30 cellular contexts compared by ENCODE assay signal in genomic region chr6:25874118-25874517, GRCh38. TPM values are rescaled to one million over a fixed set of nuclear protein-coding genes. Genes with fewer than 3 reads are reported as not detected.
DNase-seq lines count a peak whose midpoint lies in the region; ATAC-seq and TF ChIP-seq lines count a peak whose summit lies in the region.
"Had no signal": no experiment of that assay in that cellular context is flagged by ENCODE, and none has a peak within 500 bp of the region (broad histone marks: within the 10 kb centered on the region; RNA-seq: fewer than 3 reads in every experiment).

SLC17A3 (minus strand) TSS chr6:25874243; CDS start chr6:25868387, 5,856 bp downstream.

- DNase-seq in activated naive CD8-positive, alpha-beta T cell treated with anti-CD3 and anti-CD28 coated beads, Interleukin-2, amount 10 ng/mL, durations not matched to agents 7 days and 5 days, result no peak
- DNase-seq in activated naive CD8-positive, alpha-beta T cell treated with anti-CD3 and anti-CD28 coated beads for 36 hours, result no peak
- DNase-seq in left lobe of liver (ENCODE audit: low spot score) (no peak), chondrocyte (ENCODE audit: low spot score) (no peak)
- DNase-seq in activated CD8-positive, alpha-beta memory T cell treated with anti-CD3 and anti-CD28 coated beads, Interleukin-2, amount 50 U/mL, for 48 hours, result no peak
- DNase-seq: activated CD4-positive, alpha-beta T cell treated with anti-CD3 and anti-CD28 coated beads for 4 hours; DMS79; HCEC 1CT; hypothalamus; immature natural killer cell; left lung; naive B cell; NCI-H1436 treated with DMSO at 0.1 percent for 48 hours; NCI-H226; NCI-H69; nucleus accumbens; SHP77 treated with DMSO at 0.1 percent for 48 hours; stimulated activated CD8-positive, alpha-beta memory T cell treated with anti-CD3 and anti-CD28 coated beads, Interleukin-4, amount 100 ng/mL, for 48 hours; stimulated activated naive CD8-positive, alpha-beta T cell treated with anti-CD3 and anti-CD28 coated beads, Interleukin-15, amount 100 ng/mL, for 72 hours; T1000; uterus; WERI-Rb-1 had no signal

- no peak for TF ChIP-seq CTCF in chondrocyte (IDR thresholded peaks at IDR 0.05)

- peaks cover 1% of the 10 kb centered on the region for H3K36me3 Mint-ChIP-seq in activated naive CD8-positive, alpha-beta T cell treated with anti-CD3 and anti-CD28 coated beads, Interleukin-2, amount 10 ng/mL, durations not matched to agents 7 days and 5 days
- H3K36me3 Mint-ChIP-seq in activated naive CD8-positive, alpha-beta T cell treated with anti-CD3 and anti-CD28 coated beads for 36 hours, result no peaks in the 10 kb centered on the region
- no peaks in the 10 kb centered on the region for H3K36me3 Mint-ChIP-seq in activated T-helper 17 cell treated with anti-CD3 and anti-CD28 coated beads, Interleukin-2, amount 50 U/mL, for 72 hours (ENCODE audit: low read depth)
- no peaks in the 10 kb centered on the region for H3K36me3 Mint-ChIP-seq in stimulated activated memory B cell treated with anti-CD40 and anti-IgM and Interleukin-4, amounts not matched to agents 10 μg/mL and 1 μg/mL and 100 μg/mL, for 72 hours
- H3K36me3 Mint-ChIP-seq in chondrocyte (ENCODE audit: low read depth), result no peaks in the 10 kb centered on the region
- H3K36me3 Mint-ChIP-seq: activated naive CD4-positive, alpha-beta T cell treated with anti-CD3 and anti-CD28 coated beads, Interleukin-2, amount 50 U/mL, for 24 hours; immature natural killer cell; naive B cell had no signal

- peak within 1 kb of the TSS; percentile 17 for H3K27ac Mint-ChIP-seq in activated naive CD8-positive, alpha-beta T cell treated with anti-CD3 and anti-CD28 coated beads, Interleukin-2, amount 10 ng/mL, durations not matched to agents 7 days and 5 days
- H3K27ac Mint-ChIP-seq in activated naive CD8-positive, alpha-beta T cell treated with anti-CD3 and anti-CD28 coated beads for 36 hours, result no peak within 1 kb of the TSS
- no peak within 1 kb of the TSS for H3K27ac Mint-ChIP-seq in activated T-helper 17 cell treated with anti-CD3 and anti-CD28 coated beads, Interleukin-2, amount 50 U/mL, for 72 hours
- H3K27ac Mint-ChIP-seq in stimulated activated memory B cell treated with anti-CD40 and anti-IgM and Interleukin-4, amounts not matched to agents 10 μg/mL and 1 μg/mL and 100 μg/mL, for 72 hours, result no peak within 1 kb of the TSS
- no peak within 1 kb of the TSS for H3K27ac Mint-ChIP-seq in chondrocyte (ENCODE audit: unreplicated experiment)
- H3K27ac Mint-ChIP-seq: activated naive CD4-positive, alpha-beta T cell treated with anti-CD3 and anti-CD28 coated beads, Interleukin-2, amount 50 U/mL, for 24 hours; progenitor cell of endocrine pancreas had no signal

- no peak for ATAC-seq in activated naive CD8-positive, alpha-beta T cell treated with anti-CD3 and anti-CD28 coated beads, Interleukin-2, amount 10 ng/mL, durations not matched to agents 7 days and 5 days (ENCODE audit: low read depth)
- ATAC-seq in activated T-helper 17 cell treated with anti-CD3 and anti-CD28 coated beads, Interleukin-2, amount 50 U/mL, for 72 hours (replicated peaks), result no peak
- peak; percentile 61 for ATAC-seq in left lobe of liver
- no peak for ATAC-seq in stimulated activated memory B cell treated with anti-CD40 and anti-IgM and Interleukin-4, amounts not matched to agents 10 μg/mL and 1 μg/mL and 100 μg/mL, for 72 hours
- ATAC-seq: left lung, Panc1, sciatic nerve had no signal

- peaks cover 25% of the 10 kb centered on the region for H3K4me1 Mint-ChIP-seq in activated naive CD8-positive, alpha-beta T cell treated with anti-CD3 and anti-CD28 coated beads, Interleukin-2, amount 10 ng/mL, durations not matched to agents 7 days and 5 days
- peaks cover 9% of the 10 kb centered on the region for H3K4me1 Mint-ChIP-seq in activated naive CD8-positive, alpha-beta T cell treated with anti-CD3 and anti-CD28 coated beads for 36 hours
- H3K4me1 Mint-ChIP-seq in activated T-helper 17 cell treated with anti-CD3 and anti-CD28 coated beads, Interleukin-2, amount 50 U/mL, for 72 hours, result peaks cover 14% of the 10 kb centered on the region
- peaks cover 7% of the 10 kb centered on the region for H3K4me1 Mint-ChIP-seq in stimulated activated memory B cell treated with anti-CD40 and anti-IgM and Interleukin-4, amounts not matched to agents 10 μg/mL and 1 μg/mL and 100 μg/mL, for 72 hours
- no peaks in the 10 kb centered on the region for H3K4me1 Mint-ChIP-seq in chondrocyte (ENCODE audit: low read depth)

- H3K9me3 Mint-ChIP-seq in activated naive CD8-positive, alpha-beta T cell treated with anti-CD3 and anti-CD28 coated beads, Interleukin-2, amount 10 ng/mL, durations not matched to agents 7 days and 5 days, result no peaks in the 10 kb centered on the region
- H3K9me3 Mint-ChIP-seq in activated naive CD8-positive, alpha-beta T cell treated with anti-CD3 and anti-CD28 coated beads for 36 hours, result no peaks in the 10 kb centered on the region
- no peaks in the 10 kb centered on the region for H3K9me3 Mint-ChIP-seq in activated T-helper 17 cell treated with anti-CD3 and anti-CD28 coated beads, Interleukin-2, amount 50 U/mL, for 72 hours
- H3K9me3 Mint-ChIP-seq in stimulated activated memory B cell treated with anti-CD40 and anti-IgM and Interleukin-4, amounts not matched to agents 10 μg/mL and 1 μg/mL and 100 μg/mL, for 72 hours, result no peaks in the 10 kb centered on the region
- peaks cover 3% of the 10 kb centered on the region for H3K9me3 Mint-ChIP-seq in chondrocyte (ENCODE audit: low read depth)
- H3K9me3 Mint-ChIP-seq: activated naive CD4-positive, alpha-beta T cell treated with anti-CD3 and anti-CD28 coated beads, Interleukin-2, amount 50 U/mL, for 24 hours; immature natural killer cell; stimulated activated naive CD8-positive, alpha-beta T cell treated with anti-CD3 and anti-CD28 coated beads, Interleukin-15, amount 100 ng/mL, for 72 hours had no signal

- peak within 1 kb of the TSS; percentile 57 for H3K4me3 Mint-ChIP-seq in activated naive CD8-positive, alpha-beta T cell treated with anti-CD3 and anti-CD28 coated beads, Interleukin-2, amount 10 ng/mL, durations not matched to agents 7 days and 5 days
- no peak within 1 kb of the TSS for H3K4me3 Mint-ChIP-seq in activated naive CD8-positive, alpha-beta T cell treated with anti-CD3 and anti-CD28 coated beads for 36 hours
- H3K4me3 Mint-ChIP-seq in activated T-helper 17 cell treated with anti-CD3 and anti-CD28 coated beads, Interleukin-2, amount 50 U/mL, for 72 hours, result peak within 1 kb of the TSS; percentile 3
- no peak within 1 kb of the TSS for H3K4me3 Mint-ChIP-seq in stimulated activated memory B cell treated with anti-CD40 and anti-IgM and Interleukin-4, amounts not matched to agents 10 μg/mL and 1 μg/mL and 100 μg/mL, for 72 hours
- no peak within 1 kb of the TSS for H3K4me3 Mint-ChIP-seq in chondrocyte (ENCODE audit: unreplicated experiment)
- H3K4me3 Mint-ChIP-seq: activated naive CD4-positive, alpha-beta T cell treated with anti-CD3 and anti-CD28 coated beads, Interleukin-2, amount 50 U/mL, for 24 hours; naive B cell; stimulated activated naive CD8-positive, alpha-beta T cell treated with anti-CD3 and anti-CD28 coated beads, Interleukin-15, amount 100 ng/mL, for 72 hours had no signal

- POLR2A ChIA-PET in activated naive CD8-positive, alpha-beta T cell treated with anti-CD3 and anti-CD28 coated beads, Interleukin-2, amount 10 ng/mL, durations not matched to agents 7 days and 5 days (lab: Charles Lee), result no interaction called here

- peaks cover 9% of the 10 kb centered on the region for H3K27me3 Mint-ChIP-seq in activated naive CD8-positive, alpha-beta T cell treated with anti-CD3 and anti-CD28 coated beads, Interleukin-2, amount 10 ng/mL, durations not matched to agents 7 days and 5 days
- H3K27me3 Mint-ChIP-seq in activated naive CD8-positive, alpha-beta T cell treated with anti-CD3 and anti-CD28 coated beads for 36 hours, result peaks cover 5% of the 10 kb centered on the region
- peaks cover 3% of the 10 kb centered on the region for H3K27me3 Mint-ChIP-seq in activated T-helper 17 cell treated with anti-CD3 and anti-CD28 coated beads, Interleukin-2, amount 50 U/mL, for 72 hours
- peaks cover 17% of the 10 kb centered on the region for H3K27me3 Mint-ChIP-seq in stimulated activated memory B cell treated with anti-CD40 and anti-IgM and Interleukin-4, amounts not matched to agents 10 μg/mL and 1 μg/mL and 100 μg/mL, for 72 hours
- H3K27me3 Mint-ChIP-seq in chondrocyte (ENCODE audit: low read depth), result peaks cover 13% of the 10 kb centered on the region
- H3K27me3 Mint-ChIP-seq: activated naive CD4-positive, alpha-beta T cell treated with anti-CD3 and anti-CD28 coated beads, Interleukin-2, amount 50 U/mL, for 24 hours; stimulated activated naive CD8-positive, alpha-beta T cell treated with anti-CD3 and anti-CD28 coated beads, Interleukin-15, amount 100 ng/mL, for 72 hours had no signal

RNA-seq across cellular contexts. Expression of gene SLC17A3, which starts in this region (rescaled TPM):
- under 1 TPM; 0.23 to 0.28 TPM for total RNA-seq in activated naive CD8-positive, alpha-beta T cell treated with anti-CD3 and anti-CD28 coated beads, Interleukin-2, amount 10 ng/mL, durations not matched to agents 7 days and 5 days
- total RNA-seq in activated naive CD8-positive, alpha-beta T cell treated with anti-CD3 and anti-CD28 coated beads for 36 hours, result not detected
- total RNA-seq in activated T-helper 17 cell treated with anti-CD3 and anti-CD28 coated beads, Interleukin-2, amount 50 U/mL, for 72 hours, result under 1 TPM; 0.21 to 0.67 TPM
- total RNA-seq in left lobe of liver (10.4 TPM), chondrocyte (not detected in 3 replicates)
- total RNA-seq: breast epithelium, LHCN-M2, sciatic nerve, uterus had no signal

Comparison
In these comparisons a context has a peak if more than half of its experiments do, and no peak if none do; other contexts are left out.
1. H3K4me3 Mint-ChIP-seq: peak in activated naive CD8-positive, alpha-beta T cell treated with anti-CD3 and anti-CD28 coated beads, Interleukin-2, amount 10 ng/mL, durations not matched to agents 7 days and 5 days (single experiment) and activated T-helper 17 cell treated with anti-CD3 and anti-CD28 coated beads, Interleukin-2, amount 50 U/mL, for 72 hours (single experiment); none in activated naive CD8-positive, alpha-beta T cell treated with anti-CD3 and anti-CD28 coated beads for 36 hours (single experiment), stimulated activated memory B cell treated with anti-CD40 and anti-IgM and Interleukin-4, amounts not matched to agents 10 μg/mL and 1 μg/mL and 100 μg/mL, for 72 hours (single experiment) and chondrocyte (single experiment).